Comparison of ENCODE assay signal across 20 cellular contexts in genomic region chr20:905396-905961, GRCh38. TPM values are rescaled to one million over a fixed set of nuclear protein-coding genes. Genes with fewer than 3 reads are reported as not detected.
DNase-seq lines count a peak whose midpoint lies in the region; ATAC-seq and TF ChIP-seq lines count a peak whose summit lies in the region.
"Had no signal": no experiment of that assay in that cellular context is flagged by ENCODE, and none has a peak within 500 bp of the region (broad histone marks: within the 10 kb centered on the region; RNA-seq: fewer than 3 reads in every experiment).

No MANE protein-coding gene starts in this region.

- H3K27me3 ChIP-seq in right atrium auricular region (no peaks in the 10 kb centered on the region), left lung (no peaks in the 10 kb centered on the region), esophagus squamous epithelium (no peaks in the 10 kb centered on the region)

- no peaks in the 10 kb centered on the region for H3K27me3 Mint-ChIP-seq in stimulated activated naive B cell treated with anti-CD40 and anti-IgM and Interleukin-4, amounts not matched to agents 10 μg/mL and 1 μg/mL and 100 μg/mL, for 72 hours
- H3K27me3 Mint-ChIP-seq: activated naive CD4-positive, alpha-beta T cell treated with anti-CD3 and anti-CD28 coated beads, Interleukin-2, amount 50 U/mL, for 24 hours had no signal

- H3K36me3 Mint-ChIP-seq in stimulated activated naive B cell treated with anti-CD40 and anti-IgM and Interleukin-4, amounts not matched to agents 10 μg/mL and 1 μg/mL and 100 μg/mL, for 72 hours = no peaks in the 10 kb centered on the region
- H3K36me3 Mint-ChIP-seq: activated naive CD4-positive, alpha-beta T cell treated with anti-CD3 and anti-CD28 coated beads, Interleukin-2, amount 50 U/mL, for 24 hours; mesothelial cell of epicardium had no signal

- H3K4me1 ChIP-seq in right atrium auricular region = peaks cover 0 to 3% of the 10 kb centered on the region in 2 donors
- H3K4me1 ChIP-seq in left lung = peaks cover 0 to 18% of the 10 kb centered on the region in 2 donors
- peaks cover 0 to 7% (median 4%) of the 10 kb centered on the region in 3 donors for H3K4me1 ChIP-seq in esophagus squamous epithelium
- H3K4me1 ChIP-seq: transverse colon had no signal

- intact Hi-C loops in Right ventricle myocardium superior (cut with DNase I) = no loop called here
- intact Hi-C loops in left lung (cut with DNase I) = no loop called here
- intact Hi-C loops in esophagus squamous epithelium (cut with DNase I) = no loop called here

- no peak for TF ChIP-seq POLR2A in esophagus squamous epithelium (IDR thresholded peaks at IDR 0.05)

- peaks cover 0 to 2% of the 10 kb centered on the region in 2 donors for H3K9me3 Mint-ChIP-seq in stimulated activated naive B cell treated with anti-CD40 and anti-IgM and Interleukin-4, amounts not matched to agents 10 μg/mL and 1 μg/mL and 100 μg/mL, for 72 hours
- H3K9me3 Mint-ChIP-seq: activated naive CD4-positive, alpha-beta T cell treated with anti-CD3 and anti-CD28 coated beads, Interleukin-2, amount 50 U/mL, for 24 hours; GM23338 had no signal

- H3K4me3 ChIP-seq in right atrium auricular region (no peak overlapping the region), left lung (no peak overlapping the region), esophagus squamous epithelium (no peak overlapping the region)
- H3K4me3 ChIP-seq: GM23338, transverse colon had no signal

- no peak for DNase-seq in Right ventricle myocardium superior
- DNase-seq in right atrium auricular region (ENCODE audit: low spot score) = no peak
- peak; percentile 37 for DNase-seq in SKM-1 (lab: John Stamatoyannopoulos, UW; ENCODE audit: unreplicated experiment)
- no peak for DNase-seq in left lung
- peak; percentile 8 for DNase-seq in stimulated activated naive B cell treated with anti-CD40 and anti-IgM and Interleukin-4, amounts not matched to agents 10 μg/mL and 1 μg/mL and 100 μg/mL, for 72 hours
- DNase-seq in esophagus squamous epithelium (lab: John Stamatoyannopoulos, UW) = no peak
- no peak for DNase-seq in GM10248 (ENCODE audit: extremely low spot score)
- DNase-seq: activated T-cell treated with anti-CD3 and anti-CD28 coated beads, Interleukin-2, amount 50 U/mL, for 1 hour; islet precursor cell; NCI-H69; SK-N-SH; stimulated activated naive CD8-positive, alpha-beta T cell treated with anti-CD3 and anti-CD28 coated beads, Interleukin-15, Interleukin-2, amounts not matched to agents 100 U/mL and 50 U/mL, for 24 hours; transverse colon had no signal

- CTCF ChIA-PET in GM10248 (lab: Yijun Ruan, JAX) = interaction anchor here (1.9 kb wide), 1 partner anchor 28 kb away, joined by 6 read pairs; no protein-coding TSS in a partner anchor

- POLR2A ChIA-PET in GM10248 (lab: Yijun Ruan, JAX) = no interaction called here

- no peaks in the 10 kb centered on the region for H3K36me3 ChIP-seq in right atrium auricular region
- H3K36me3 ChIP-seq in left lung = no peaks in the 10 kb centered on the region
- no peaks in the 10 kb centered on the region for H3K36me3 ChIP-seq in esophagus squamous epithelium
- H3K36me3 ChIP-seq: transverse colon had no signal

- 45 to 72% methylated on average over 4 of the region's 4 CpGs for WGBS in esophagus squamous epithelium, 2 donors

- H3K9me3 ChIP-seq in right atrium auricular region = no peaks in the 10 kb centered on the region
- H3K9me3 ChIP-seq in left lung = no peaks in the 10 kb centered on the region
- no peaks in the 10 kb centered on the region for H3K9me3 ChIP-seq in esophagus squamous epithelium
- H3K9me3 ChIP-seq: SK-N-SH, transverse colon had no signal

- TF ChIP-seq CTCF in right atrium auricular region (IDR thresholded peaks at IDR 0.05) = no peak
- TF ChIP-seq CTCF in left lung (IDR thresholded peaks at IDR 0.05) = no peak
- no peak for TF ChIP-seq CTCF in esophagus squamous epithelium (IDR thresholded peaks at IDR 0.05)
- TF ChIP-seq CTCF in GM10248 (IDR thresholded peaks at IDR 0.05; ENCODE audit: control extremely low read depth, extremely low read depth, low read depth, missing control alignments) = no peak

- peak; percentile 59 for ATAC-seq in Right ventricle myocardium superior (ENCODE audit: poor library complexity)
- peak; percentile 62 for ATAC-seq in left lung
- ATAC-seq in stimulated activated naive B cell treated with anti-CD40 and anti-IgM and Interleukin-4, amounts not matched to agents 10 μg/mL and 1 μg/mL and 100 μg/mL, for 72 hours (replicated peaks) = peak; percentile 72 to 79
- ATAC-seq in GM21576 (IDR thresholded peaks at IDR 0.05; ENCODE audit: unreplicated experiment) = no peak
- ATAC-seq: GM23338; Panc1; stimulated activated naive CD8-positive, alpha-beta T cell treated with anti-CD3 and anti-CD28 coated beads, Interleukin-15, Interleukin-2, amounts not matched to agents 100 U/mL and 50 U/mL, for 24 hours had no signal

- H3K4me3 Mint-ChIP-seq in stimulated activated naive B cell treated with anti-CD40 and anti-IgM and Interleukin-4, amounts not matched to agents 10 μg/mL and 1 μg/mL and 100 μg/mL, for 72 hours = no peak overlapping the region
- H3K4me3 Mint-ChIP-seq: activated naive CD4-positive, alpha-beta T cell treated with anti-CD3 and anti-CD28 coated beads, Interleukin-2, amount 50 U/mL, for 24 hours; GM23338; mesothelial cell of epicardium had no signal

- no peak overlapping the region for H3K27ac Mint-ChIP-seq in stimulated activated naive B cell treated with anti-CD40 and anti-IgM and Interleukin-4, amounts not matched to agents 10 μg/mL and 1 μg/mL and 100 μg/mL, for 72 hours
- H3K27ac Mint-ChIP-seq: activated naive CD4-positive, alpha-beta T cell treated with anti-CD3 and anti-CD28 coated beads, Interleukin-2, amount 50 U/mL, for 24 hours; GM23338; mesothelial cell of epicardium had no signal

- peaks cover 13 to 17% of the 10 kb centered on the region in 2 donors for H3K4me1 Mint-ChIP-seq in stimulated activated naive B cell treated with anti-CD40 and anti-IgM and Interleukin-4, amounts not matched to agents 10 μg/mL and 1 μg/mL and 100 μg/mL, for 72 hours
- H3K4me1 Mint-ChIP-seq: activated naive CD4-positive, alpha-beta T cell treated with anti-CD3 and anti-CD28 coated beads, Interleukin-2, amount 50 U/mL, for 24 hours had no signal

- H3K27ac ChIP-seq in right atrium auricular region (no peak overlapping the region), left lung (no peak overlapping the region), esophagus squamous epithelium (no peak overlapping the region)
- H3K27ac ChIP-seq: C4-2B, transverse colon had no signal

RNA-seq across cellular contexts. Expression of gene ANGPT4, which starts 10.7 kb away (rescaled TPM):
- total RNA-seq in Right ventricle myocardium superior = not detected
- under 1 TPM in 1 of 2 donors, not detected in 1; 0.11 TPM for total RNA-seq in right atrium auricular region
- under 1 TPM; 0.16 to 0.20 TPM for total RNA-seq in left lung
- under 1 TPM in 3 of 4 donors, not detected in 1; under 0.01 to 0.38 (median 0.09) TPM for total RNA-seq in esophagus squamous epithelium
- total RNA-seq: A172 had no signal

Comparison
In these comparisons a context has a peak if more than half of its experiments do, and no peak if none do; other contexts are left out.
1. DNase-seq: peak in SKM-1 (single experiment) and stimulated activated naive B cell treated with anti-CD40 and anti-IgM and Interleukin-4, amounts not matched to agents 10 μg/mL and 1 μg/mL and 100 μg/mL, for 72 hours (single experiment); none in Right ventricle myocardium superior (single experiment), right atrium auricular region (single experiment), left lung (0 of 2), esophagus squamous epithelium (single experiment) and GM10248 (single experiment).